Comparison of ENCODE assay signal across 9 cellular contexts in genomic region chr7:63925262-63925625, GRCh38.
A peak's percentile ranks its signal among the peaks of the same experiment; 100 is the strongest.
DNase-seq lines count a peak whose midpoint lies in the region; ATAC-seq and TF ChIP-seq lines count a peak whose summit lies in the region.
"Had no signal": no experiment of that assay in that cellular context is flagged by ENCODE, and none has a peak within 500 bp of the region (broad histone marks: within the 10 kb centered on the region; RNA-seq: fewer than 3 reads in every experiment).

No MANE protein-coding gene starts in this region.

- H3K4me1 Mint-ChIP-seq in activated naive CD4-positive, alpha-beta T cell treated with anti-CD3 and anti-CD28 coated beads, Interleukin-2, amount 50 U/mL, for 24 hours, result peaks cover 16% of the 10 kb centered on the region

- TF ChIP-seq CTCF in vagina (IDR thresholded peaks at IDR 0.05), result no peak

- TF ChIP-seq POLR2A in vagina (IDR thresholded peaks at IDR 0.05), result no peak

- H3K36me3 ChIP-seq in mesenchymal stem cell (ENCODE audit: control insufficient read depth in 1 of 2, insufficient read depth in 2 of 2, low read depth in 1 of 2, low read length in 2 of 2) (peaks cover 0 to 3% of the 10 kb centered on the region in 2 experiments), vagina (no peaks in the 10 kb centered on the region)

- H3K27me3 Mint-ChIP-seq in activated naive CD4-positive, alpha-beta T cell treated with anti-CD3 and anti-CD28 coated beads, Interleukin-2, amount 50 U/mL, for 24 hours, result no peaks in the 10 kb centered on the region

- H3K27ac ChIP-seq in mesenchymal stem cell (ENCODE audit: low read length, poor library complexity, severe bottlenecking) (no peak overlapping the region), vagina (peak overlapping the region; percentile 88)
- H3K27ac ChIP-seq: VCaP had no signal

- H2BK5ac ChIP-seq in mesenchymal stem cell (ENCODE audit: low read depth, low read length, poor library complexity, severe bottlenecking), result no peak overlapping the region

- peak overlapping the region in 1 of 2 experiments; percentile 73 for H3K4me3 ChIP-seq in mesenchymal stem cell (ENCODE audit: insufficient read depth in 1 of 2, low read depth in 1 of 2, low read length in 2 of 2)
- H3K4me3 ChIP-seq in vagina, result peak overlapping the region; percentile 21 to 71

- H2BK120ac ChIP-seq in mesenchymal stem cell (ENCODE audit: low read depth, low read length), result no peak overlapping the region

- no peak overlapping the region for H2BK15ac ChIP-seq in mesenchymal stem cell (ENCODE audit: low read depth, poor library complexity, severe bottlenecking)

- no peak overlapping the region for H3K18ac ChIP-seq in mesenchymal stem cell (ENCODE audit: low read depth in 1 of 2, low read length in 2 of 2)

- peaks cover 9% of the 10 kb centered on the region for H3K9me3 Mint-ChIP-seq in activated naive CD4-positive, alpha-beta T cell treated with anti-CD3 and anti-CD28 coated beads, Interleukin-2, amount 50 U/mL, for 24 hours

- H3K27me3 ChIP-seq in mesenchymal stem cell (ENCODE audit: control insufficient read depth in 1 of 2, insufficient read depth in 1 of 2, low read length in 2 of 2) (no peaks in the 10 kb centered on the region), vagina (no peaks in the 10 kb centered on the region)

- peak overlapping the region; percentile 97 for H3K4me3 Mint-ChIP-seq in activated naive CD4-positive, alpha-beta T cell treated with anti-CD3 and anti-CD28 coated beads, Interleukin-2, amount 50 U/mL, for 24 hours

- H3K4me1 ChIP-seq in mesenchymal stem cell (ENCODE audit: control insufficient read depth, insufficient read depth, low read depth, low read length) (no peaks in the 10 kb centered on the region), vagina (peaks cover 14% of the 10 kb centered on the region)

- no peak overlapping the region for H3K23ac ChIP-seq in mesenchymal stem cell (ENCODE audit: low read length in 2 of 2)

- no peak overlapping the region for H4K8ac ChIP-seq in mesenchymal stem cell (ENCODE audit: low read length)

- WGBS in mesenchymal stem cell, result 78% methylated on average over 10 of the region's 12 CpGs

- H2AK5ac ChIP-seq in mesenchymal stem cell (ENCODE audit: low read length, severe bottlenecking), result no peak overlapping the region

- H3K79me1 ChIP-seq in mesenchymal stem cell (replicated peaks; ENCODE audit: low read length, poor library complexity, severe bottlenecking), result no peaks in the 10 kb centered on the region

- H2BK12ac ChIP-seq in mesenchymal stem cell (ENCODE audit: low read length in 2 of 2), result no peak overlapping the region

- H3K9me3 ChIP-seq in mesenchymal stem cell (ENCODE audit: control insufficient read depth, low read length) (peaks cover 55% of the 10 kb centered on the region), vagina (no peaks in the 10 kb centered on the region)

- ATAC-seq in GM21723 (IDR thresholded peaks at IDR 0.05; ENCODE audit: unreplicated experiment), result no peak

- no peak overlapping the region for H3K4ac ChIP-seq in mesenchymal stem cell (ENCODE audit: low read depth in 1 of 2, low read length in 2 of 2)

- no peak overlapping the region for H3K4me2 ChIP-seq in mesenchymal stem cell (ENCODE audit: low read length, poor library complexity, severe bottlenecking)

- intact Hi-C loops in vagina (cut with DNase I), result no loop called here

- H3K27ac Mint-ChIP-seq in activated naive CD4-positive, alpha-beta T cell treated with anti-CD3 and anti-CD28 coated beads, Interleukin-2, amount 50 U/mL, for 24 hours, result peak overlapping the region; percentile 87

- H3K9ac ChIP-seq in mesenchymal stem cell (ENCODE audit: low read length), result peak overlapping the region; percentile 81

- no peak overlapping the region for H2AFZ ChIP-seq in mesenchymal stem cell (ENCODE audit: low read depth, low read length)

- peaks cover 5% of the 10 kb centered on the region for H3K36me3 Mint-ChIP-seq in activated naive CD4-positive, alpha-beta T cell treated with anti-CD3 and anti-CD28 coated beads, Interleukin-2, amount 50 U/mL, for 24 hours

- no peak overlapping the region for H3K14ac ChIP-seq in mesenchymal stem cell (ENCODE audit: low read length in 2 of 2)

- no peak overlapping the region for H4K91ac ChIP-seq in mesenchymal stem cell (ENCODE audit: low read length)

- DNase-seq in stimulated activated CD4-positive, alpha-beta T cell treated with anti-CD3 and anti-CD28 coated beads, Interleukin-15, amount 100 ng/mL, for 24 hours, result peak; percentile 14
- DNase-seq in stimulated activated CD4-positive, alpha-beta T cell treated with anti-CD3 and anti-CD28 coated beads, Interleukin-1b, Interleukin-23, amount 100 ng/mL, for 48 hours, result no peak
- DNase-seq in mesenchymal stem cell, result no peak
- DNase-seq in vagina (ENCODE audit: extremely low spot score in 2 of 2), result no peak
- no peak for DNase-seq in GM19240 (ENCODE audit: insufficient read length, low spot score)
- no peak for DNase-seq in iPS-NIHi7 (ENCODE audit: extremely low spot score)
